In the genomic region with DNA sequence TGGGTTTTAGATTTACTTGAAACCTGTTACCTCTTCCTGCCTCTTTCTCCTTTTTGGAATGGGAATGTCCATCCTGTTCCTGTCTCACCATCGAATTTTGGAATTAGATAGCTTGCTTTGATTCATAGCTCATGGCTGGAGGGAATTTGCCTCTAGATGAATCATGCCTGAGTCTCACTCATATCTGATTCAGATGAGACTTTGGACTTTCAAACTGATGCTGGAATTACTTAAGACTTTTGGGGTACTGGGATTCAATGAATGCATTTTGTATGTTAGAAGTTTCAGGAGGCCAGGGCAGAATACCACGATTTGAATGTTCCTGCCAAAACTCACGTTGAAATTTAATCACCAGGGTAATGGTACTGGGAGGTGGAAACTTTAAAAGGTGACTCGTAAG, we compare ENCODE assay signal across 18 cellular contexts.
A peak's percentile ranks its signal among the peaks of the same experiment; 100 is the strongest.
DNase-seq lines count a peak whose midpoint lies in the region; ATAC-seq, FAIRE-seq and TF ChIP-seq lines count a peak whose summit lies in the region.
"Had no signal": no experiment of that assay in that cellular context is flagged by ENCODE, and none has a peak within 500 bp of the region (broad histone marks: within the 10 kb centered on the region; RNA-seq: fewer than 3 reads in every experiment).

No MANE protein-coding gene starts in this region.

- peaks cover 40% of the 10 kb centered on the region for H3K9me3 Mint-ChIP-seq in HFFc6

- no peak overlapping the region for H3K27ac ChIP-seq in keratinocyte (ENCODE audit: control insufficient read depth, insufficient read depth, low read length)
- H3K27ac ChIP-seq: BLaER1, KMS-11 had no signal

- dilution Hi-C loops in keratinocyte (cut with MboI; ENCODE audit: extremely low pct_ligation_motif_present, low sequenced_read_pairs) = no loop called here

- TF ChIP-seq CTCF in HFFc6 (IDR thresholded peaks at IDR 0.05) (no peak), keratinocyte (optimal IDR thresholded peaks at IDR 0.05 in 1 of 3, IDR thresholded peaks at IDR 0.05 in 1 of 3, conservative IDR thresholded peaks at IDR 0.05 in 1 of 3; ENCODE audit: extremely low read depth in 1 of 3, insufficient read depth in 2 of 3, low read length in 3 of 3) (no peak)

- peaks cover 26% of the 10 kb centered on the region for H3K36me3 Mint-ChIP-seq in HFFc6 (ENCODE audit: low read depth)
- H3K36me3 Mint-ChIP-seq: CD8-positive, alpha-beta memory T cell; IgD-negative memory B cell had no signal

- no peaks in the 10 kb centered on the region for H4K20me1 ChIP-seq in keratinocyte (ENCODE audit: control insufficient read depth, extremely low read depth, insufficient read depth, low read length)
- H4K20me1 ChIP-seq: BLaER1 had no signal

- no peaks in the 10 kb centered on the region for H3K27me3 ChIP-seq in keratinocyte (ENCODE audit: control insufficient read depth, extremely low read depth, insufficient read depth, low read length)
- H3K27me3 ChIP-seq: BLaER1 had no signal

- peaks cover 10% of the 10 kb centered on the region for H3K4me1 ChIP-seq in keratinocyte (ENCODE audit: control insufficient read depth, extremely low read depth, insufficient read depth, low read length)
- H3K4me1 ChIP-seq: BLaER1, Caco-2 had no signal

- DNase-seq in Daoy (ENCODE audit: low read depth) (peak; percentile 12), HFFc6 (peak; percentile 44), amniotic stem cell (lab: John Stamatoyannopoulos, UW) (peak; percentile 17), keratinocyte (ENCODE audit: low read depth, low spot score) (no peak)
- DNase-seq in stimulated activated CD4-positive, alpha-beta T cell treated with anti-CD3 and anti-CD28 coated beads, Interleukin-4, amount 100 ng/mL, for 1 hour = no peak
- DNase-seq: 8988T; AML-193; Caco-2; CD8-positive, alpha-beta memory T cell; DND-41; HCEC 1CT had no signal

- no peaks in the 10 kb centered on the region for H3K79me2 ChIP-seq in keratinocyte (ENCODE audit: control insufficient read depth, insufficient read depth, low read length)

- H3K4me3 Mint-ChIP-seq in HFFc6 = peak overlapping the region; percentile 44
- H3K4me3 Mint-ChIP-seq: CD8-positive, alpha-beta memory T cell; IgD-negative memory B cell had no signal

- H3K27me3 Mint-ChIP-seq in HFFc6 (ENCODE audit: insufficient read depth) = no peaks in the 10 kb centered on the region
- H3K27me3 Mint-ChIP-seq: IgD-negative memory B cell had no signal

- H3K4me2 ChIP-seq in keratinocyte (ENCODE audit: control insufficient read depth, extremely low read depth, insufficient read depth, low read depth, low read length) = peak overlapping the region; percentile 14
- H3K4me2 ChIP-seq: BLaER1, KMS-11 had no signal

- no peak for ATAC-seq in GM21529 (IDR thresholded peaks at IDR 0.05; ENCODE audit: unreplicated experiment)
- ATAC-seq in HG03097 (IDR thresholded peaks at IDR 0.05; ENCODE audit: low FRiP score, unreplicated experiment) = no peak

- H3K27ac Mint-ChIP-seq in HFFc6 = peak overlapping the region; percentile 62
- H3K27ac Mint-ChIP-seq: CD8-positive, alpha-beta memory T cell; IgD-negative memory B cell had no signal

- FAIRE-seq in keratinocyte (lab: Jason Lieb, UNC) = peak; percentile 36
- FAIRE-seq: G401.6, GM12891 had no signal

- H3K4me3 ChIP-seq in keratinocyte (ENCODE audit: control insufficient read depth in 2 of 3, extremely low read depth in 1 of 3, insufficient read depth in 2 of 3, low read depth in 1 of 3, low read length in 3 of 3) = no peak overlapping the region
- H3K4me3 ChIP-seq: BLaER1 had no signal

- no peak overlapping the region for H3K9ac ChIP-seq in keratinocyte (ENCODE audit: control insufficient read depth, extremely low read depth, insufficient read depth, low read length)
- H3K9ac ChIP-seq: BLaER1, KMS-11 had no signal

- peaks cover 0 to 2% of the 10 kb centered on the region in 2 experiments for H3K36me3 ChIP-seq in keratinocyte (ENCODE audit: control insufficient read depth in 2 of 2, extremely low read depth in 1 of 2, insufficient read depth in 2 of 2, low read length in 2 of 2)
- H3K36me3 ChIP-seq: BLaER1 had no signal

- no peaks in the 10 kb centered on the region for H3K9me3 ChIP-seq in keratinocyte (ENCODE audit: control insufficient read depth, low read depth, low read length)
- H3K9me3 ChIP-seq: BLaER1, Caco-2 had no signal

- H2AFZ ChIP-seq in keratinocyte (ENCODE audit: control insufficient read depth, low read length) = no peak overlapping the region

- H3K9me1 ChIP-seq in keratinocyte (ENCODE audit: control insufficient read depth, extremely low read depth, insufficient read depth, low read length) = no peaks in the 10 kb centered on the region

- peaks cover 44% of the 10 kb centered on the region for H3K4me1 Mint-ChIP-seq in HFFc6 (ENCODE audit: low read depth)
- H3K4me1 Mint-ChIP-seq: CD8-positive, alpha-beta memory T cell; IgD-negative memory B cell had no signal

Comparison
In these comparisons a context has a peak if more than half of its experiments do, and no peak if none do; other contexts are left out.
1. DNase-seq: peak in Daoy (single experiment), HFFc6 (single experiment) and amniotic stem cell (single experiment); none in keratinocyte (single experiment) and stimulated activated CD4-positive, alpha-beta T cell treated with anti-CD3 and anti-CD28 coated beads, Interleukin-4, amount 100 ng/mL, for 1 hour (single experiment).